In the genomic region with DNA sequence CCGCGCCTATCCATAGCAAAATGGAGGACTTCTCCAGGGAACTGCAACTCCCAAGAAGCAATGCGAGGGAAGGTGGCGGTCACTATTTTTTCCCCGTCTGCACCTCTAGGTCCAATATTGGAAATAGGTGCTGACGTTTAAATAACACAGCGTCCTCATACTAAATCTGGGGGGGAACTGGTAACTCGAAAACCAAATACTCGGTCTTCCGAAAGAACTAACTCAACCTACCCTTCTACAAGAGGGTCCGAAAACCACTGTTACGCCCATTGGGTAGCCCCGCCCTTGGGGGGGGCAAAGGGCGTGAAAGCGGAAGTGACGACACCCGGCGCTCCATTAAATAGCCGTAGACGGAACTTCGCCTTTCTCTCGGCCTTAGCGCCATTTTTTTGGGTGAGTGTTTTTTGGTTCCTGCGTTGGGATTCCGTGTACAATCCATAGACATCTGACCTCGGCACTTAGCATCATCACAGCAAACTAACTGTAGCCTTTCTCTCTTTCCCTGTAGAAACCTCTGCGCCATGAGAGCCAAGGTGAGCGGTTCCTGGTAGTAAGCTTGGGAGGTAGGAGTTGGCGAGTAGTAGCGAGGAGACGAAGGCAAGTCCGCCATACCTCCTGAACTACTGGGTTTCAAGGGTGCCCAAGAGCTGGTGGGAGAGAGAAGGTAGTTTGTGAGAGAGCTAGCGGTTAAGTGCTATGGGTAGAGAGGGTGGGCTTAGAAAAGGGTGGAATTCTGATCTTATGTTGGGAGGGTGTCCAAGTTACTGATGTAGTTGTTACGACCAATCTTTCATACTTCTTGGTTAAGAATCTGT, we compare ENCODE assay signal across 8 cellular contexts. TPM values are rescaled to one million over a fixed set of nuclear protein-coding genes. Genes with fewer than 3 reads are reported as not detected.
DNase-seq lines count a peak whose midpoint lies in the region.

A gene (plus strand): TSS at position 367 of the 815 bp plus-strand sequence.

- peaks cover 48% of the 10 kb centered on the region for H3K36me3 ChIP-seq in HAP-1 (replicated peaks)
- peaks cover 60% of the 10 kb centered on the region for H3K36me3 ChIP-seq in SJSA1
- H3K36me3 ChIP-seq in neuron (ENCODE audit: insufficient read depth, low read length) = peaks cover 41% of the 10 kb centered on the region
- H3K36me3 ChIP-seq in subcutaneous abdominal adipose tissue (ENCODE audit: control insufficient read depth in 5 of 5, insufficient read depth in 5 of 5, low read length in 5 of 5) = peaks cover 10 to 43% (median 29%) of the 10 kb centered on the region in 5 donors

- H3K27me3 ChIP-seq in HAP-1 (ENCODE audit: low read depth) = no peaks in the 10 kb centered on the region
- H3K27me3 ChIP-seq in SJSA1 (replicated peaks) = no peaks in the 10 kb centered on the region
- H3K27me3 ChIP-seq in neuron (ENCODE audit: insufficient read depth, low read length) = no peaks in the 10 kb centered on the region
- H3K27me3 ChIP-seq in subcutaneous abdominal adipose tissue (ENCODE audit: control insufficient read depth in 5 of 5, insufficient read depth in 4 of 5, low read length in 5 of 5) = no peaks in the 10 kb centered on the region

- H3K9me3 ChIP-seq in HAP-1 (no peaks in the 10 kb centered on the region), SJSA1 (replicated peaks) (no peaks in the 10 kb centered on the region), neuron (ENCODE audit: low read length) (no peaks in the 10 kb centered on the region), subcutaneous abdominal adipose tissue (ENCODE audit: control insufficient read depth in 5 of 5, low read length in 5 of 5) (no peaks in the 10 kb centered on the region)

- H2AFZ ChIP-seq in neuron (ENCODE audit: low read depth, low read length) = peak within 1 kb of the TSS; percentile 83

- peak; percentile 94 for DNase-seq in EL
- peak; percentile 83 to 93 for DNase-seq in HAP-1 (ENCODE audit: low spot score in 2 of 2)
- DNase-seq in MV-4-11 (lab: John Stamatoyannopoulos, UW) = peak; percentile 91
- peak; percentile 91 to 98 for DNase-seq in SJSA1 (ENCODE audit: low read depth in 1 of 2, low spot score in 2 of 2)
- peak; percentile 91 for DNase-seq in activated gamma-delta T cell treated with anti-CD3 and anti-CD28 coated beads, Interleukin-2, amount 50 U/mL, for 16 hours (ENCODE audit: low read depth)
- peak; percentile 93 for DNase-seq in foreskin melanocyte

- peak within 1 kb of the TSS; percentile 83 for H3K4me3 ChIP-seq in HAP-1
- H3K4me3 ChIP-seq in SJSA1 = peak within 1 kb of the TSS; percentile 73
- peak within 1 kb of the TSS; percentile 64 for H3K4me3 ChIP-seq in neuron (ENCODE audit: low read length)
- peak within 1 kb of the TSS; percentile 77 to 100 (median 91) for H3K4me3 ChIP-seq in subcutaneous abdominal adipose tissue (ENCODE audit: low read depth in 1 of 5, low read length in 5 of 5)

- peak within 1 kb of the TSS; percentile 83 for H3K27ac ChIP-seq in SJSA1
- peak within 1 kb of the TSS; percentile 88 for H3K27ac ChIP-seq in subcutaneous abdominal adipose tissue (ENCODE audit: low read depth, low read length)

- H3K4me1 ChIP-seq in HAP-1 = peaks cover 12% of the 10 kb centered on the region
- H3K4me1 ChIP-seq in SJSA1 (replicated peaks) = peaks cover 20% of the 10 kb centered on the region
- H3K4me1 ChIP-seq in neuron (ENCODE audit: insufficient read depth, low read length) = peaks cover 18% of the 10 kb centered on the region
- peaks cover 13 to 39% (median 36%) of the 10 kb centered on the region in 5 donors for H3K4me1 ChIP-seq in subcutaneous abdominal adipose tissue (ENCODE audit: control insufficient read depth in 5 of 5, insufficient read depth in 5 of 5, low read length in 5 of 5)

- in situ Hi-C loops in HAP-1 (cut with MboI; ENCODE audit: low sequenced_read_pairs) = loop anchor here (5.0 to 25.0 kb wide), 3 partner anchors 71 to 1829 kb away; a partner anchor contains a TSS

- H3K9ac ChIP-seq in subcutaneous abdominal adipose tissue (ENCODE audit: low read length in 5 of 5) = peak within 1 kb of the TSS; percentile 81 to 95 (median 88)

RNA-seq across cellular contexts. Expression of the gene that starts here (rescaled TPM):
- total RNA-seq in SJSA1 (2014; rRNA removed; shearing (Covaris generic)) = 1,215 and 2,760 TPM in 2 replicates

Comparison
In these comparisons a context has a peak if more than half of its experiments do, and no peak if none do; other contexts are left out.
1. Peak in every context shown above with its lines: DNase-seq, H3K4me3 ChIP-seq and H3K27ac ChIP-seq.